In genomic region chr18:3623769-3624545, GRCh38 we compare ENCODE assay signal across 8 cellular contexts.
DNase-seq lines count a peak whose midpoint lies in the region; ATAC-seq and TF ChIP-seq lines count a peak whose summit lies in the region.

No MANE protein-coding gene starts in this region.

- peaks cover 57% of the 10 kb centered on the region for H3K4me1 ChIP-seq in SJSA1 (replicated peaks)
- peaks cover 0 to 37% (median 9%) of the 10 kb centered on the region in 4 donors for H3K4me1 ChIP-seq in right lobe of liver
- peaks cover 4% of the 10 kb centered on the region for H3K4me1 ChIP-seq in testis

- H3K4me1 Mint-ChIP-seq in effector memory CD8-positive, alpha-beta T cell (ENCODE audit: low read depth in 2 of 2): peaks cover 9 to 11% of the 10 kb centered on the region in 2 donors

- intact Hi-C loops in right lobe of liver (cut with DNase I): no loop called here
- intact Hi-C loops in testis (cut with DNase I; ENCODE audit: low total_unique reads): no loop called here

- no peak for TF ChIP-seq CTCF in coronary artery (IDR thresholded peaks at IDR 0.05)
- no peak for TF ChIP-seq CTCF in right lobe of liver (IDR thresholded peaks at IDR 0.05)
- no peak for TF ChIP-seq CTCF in testis (IDR thresholded peaks at IDR 0.05)

- H3K36me3 ChIP-seq in H7 (replicated peaks; ENCODE audit: control insufficient read depth, insufficient read depth, low read length) (no peaks in the 10 kb centered on the region), SJSA1 (no peaks in the 10 kb centered on the region), right lobe of liver (no peaks in the 10 kb centered on the region), testis (ENCODE audit: low read depth, missing control alignments) (no peaks in the 10 kb centered on the region)

- peak; percentile 86 for TF ChIP-seq POLR2A in right lobe of liver (IDR thresholded peaks at IDR 0.05)
- no peak for TF ChIP-seq POLR2A in testis (IDR thresholded peaks at IDR 0.05)

- ATAC-seq in right lobe of liver: peak; percentile 85 to 99 (median 96)
- ATAC-seq in effector memory CD8-positive, alpha-beta T cell (replicated peaks): no peak
- ATAC-seq in GM19395 (IDR thresholded peaks at IDR 0.05; ENCODE audit: unreplicated experiment): no peak

- H3K27me3 ChIP-seq in H7 (ENCODE audit: control insufficient read depth, insufficient read depth, low read length): no peaks in the 10 kb centered on the region
- no peaks in the 10 kb centered on the region for H3K27me3 ChIP-seq in SJSA1 (replicated peaks)
- no peaks in the 10 kb centered on the region for H3K27me3 ChIP-seq in right lobe of liver
- H3K27me3 ChIP-seq in testis: no peaks in the 10 kb centered on the region

- H3K9me3 Mint-ChIP-seq in effector memory CD8-positive, alpha-beta T cell: no peaks in the 10 kb centered on the region

- H3K9me3 ChIP-seq in SJSA1 (replicated peaks) (no peaks in the 10 kb centered on the region), right lobe of liver (no peaks in the 10 kb centered on the region), testis (no peaks in the 10 kb centered on the region)

- 17% methylated on average over 12 of the region's 30 CpGs for WGBS in right lobe of liver (ENCODE audit: insufficient coverage, low coverage, low lambda C conversion rate, missing lambda C conversion rate)
- WGBS in testis, 2 donors: 44 to 49% methylated on average over 17 to 30 of the region's 30 CpGs

- no peak overlapping the region for H3K4me3 ChIP-seq in H7 (ENCODE audit: insufficient read depth, low read depth, low read length)
- peak overlapping the region; percentile 15 for H3K4me3 ChIP-seq in SJSA1
- peak overlapping the region; percentile 58 for H3K4me3 ChIP-seq in coronary artery
- peak overlapping the region in 1 of 3 donors; percentile 36 for H3K4me3 ChIP-seq in right lobe of liver
- no peak overlapping the region for H3K4me3 ChIP-seq in testis

- H3K27me3 Mint-ChIP-seq in effector memory CD8-positive, alpha-beta T cell: no peaks in the 10 kb centered on the region

- DNase-seq in H7 (peak; percentile 75), SJSA1 (ENCODE audit: low read depth in 1 of 2, low spot score in 2 of 2) (peak; percentile 97 to 98), coronary artery (ENCODE audit: low spot score) (peak; percentile 94), right lobe of liver (peak; percentile 90 to 96 (median 95)), testis (peak; percentile 62), NCI-H128 (lab: John Stamatoyannopoulos, UW; ENCODE audit: unreplicated experiment) (no peak)
- no peak for DNase-seq in effector memory CD8-positive, alpha-beta T cell

- no peaks in the 10 kb centered on the region for H3K36me3 Mint-ChIP-seq in effector memory CD8-positive, alpha-beta T cell (ENCODE audit: insufficient read depth)

- peak overlapping the region; percentile 100 for H3K27ac ChIP-seq in SJSA1
- peak overlapping the region; percentile 81 to 94 for H3K27ac ChIP-seq in coronary artery
- peak overlapping the region; percentile 86 to 92 (median 87) for H3K27ac ChIP-seq in right lobe of liver
- H3K27ac ChIP-seq in testis: peak overlapping the region; percentile 28 to 55

- no peak overlapping the region for H3K4me3 Mint-ChIP-seq in effector memory CD8-positive, alpha-beta T cell

- H3K27ac Mint-ChIP-seq in effector memory CD8-positive, alpha-beta T cell: no peak overlapping the region

Comparison
In these comparisons a context has a peak if more than half of its experiments do, and no peak if none do; other contexts are left out.
1. DNase-seq: peak in H7 (single experiment), SJSA1 (2 of 2), coronary artery (single experiment), right lobe of liver (3 of 3) and testis (single experiment); none in effector memory CD8-positive, alpha-beta T cell (0 of 3) and NCI-H128 (single experiment).
2. H3K4me3 ChIP-seq: peak in SJSA1 (single experiment) and coronary artery (single experiment); none in H7 (single experiment) and testis (0 of 2).
3. H3K27ac ChIP-seq: peak in every context shown above with its lines; median percentile 100 in SJSA1; 88 in coronary artery; 87 in right lobe of liver; 42 in testis.
4. ATAC-seq: peak in right lobe of liver (4 of 4); none in effector memory CD8-positive, alpha-beta T cell (single experiment) and GM19395 (single experiment).